ENCODE assay signal across 1 cellular context in the genomic region with DNA sequence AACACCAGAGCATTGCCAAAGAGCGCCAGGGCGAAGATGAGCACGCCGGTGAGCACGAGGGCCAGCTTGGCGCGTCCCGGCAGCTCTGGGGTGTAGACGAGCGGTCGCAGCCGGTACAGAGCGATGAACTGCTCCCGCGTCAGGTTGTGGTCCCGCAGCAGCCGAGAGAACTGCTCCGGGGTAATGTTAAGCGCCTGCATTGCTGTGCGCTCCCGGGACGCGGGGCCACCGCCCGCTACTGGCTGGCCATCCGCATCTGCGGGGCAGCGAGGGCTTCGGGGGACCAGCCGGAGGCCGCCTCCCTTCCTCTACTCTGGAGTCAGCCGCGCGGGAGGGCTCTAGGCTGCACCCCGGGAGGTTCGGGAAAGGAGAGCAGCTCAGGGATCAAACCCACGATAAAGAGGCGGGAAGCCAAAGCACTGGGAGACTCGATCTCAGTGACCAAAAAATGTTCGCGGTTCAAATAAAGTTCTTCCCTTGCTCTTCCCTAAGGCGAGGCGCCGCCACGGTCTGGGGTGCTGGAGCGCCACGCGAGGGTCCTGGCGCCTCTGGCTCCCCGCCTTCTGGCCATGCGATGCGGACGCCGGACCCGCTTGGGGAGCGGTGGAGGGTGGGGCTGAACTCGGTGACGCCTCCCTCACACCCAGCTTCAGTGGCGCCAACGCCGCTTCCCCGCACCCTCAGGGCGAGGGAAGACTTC.
TF ChIP-seq lines count a peak whose summit lies in the region.

A gene (minus strand): TSS at position 571 of the 700 bp plus-strand sequence. CDS start 371 bp downstream, at position 200.

TF ChIP-seq in IMR-90, 13 proteins besides CTCF, POLR2A, EP300 and RAD21:
- no peak for TF ChIP-seq MAZ (IDR thresholded peaks at IDR 0.05; ENCODE audit: borderline replicate concordance, low read depth, low read length)
- TF ChIP-seq FOS (IDR thresholded peaks at IDR 0.05; ENCODE audit: low read depth, low read length) = no peak
- no peak for TF ChIP-seq CHD1 (IDR thresholded peaks at IDR 0.05; ENCODE audit: low read depth, low read length)
- no peak for TF ChIP-seq NFE2L2 (IDR thresholded peaks at IDR 0.05; ENCODE audit: low read depth, low read length)
- no peak for TF ChIP-seq BHLHE40 (IDR thresholded peaks at IDR 0.05; ENCODE audit: low read depth, low read length)
- TF ChIP-seq, protein P1, sequence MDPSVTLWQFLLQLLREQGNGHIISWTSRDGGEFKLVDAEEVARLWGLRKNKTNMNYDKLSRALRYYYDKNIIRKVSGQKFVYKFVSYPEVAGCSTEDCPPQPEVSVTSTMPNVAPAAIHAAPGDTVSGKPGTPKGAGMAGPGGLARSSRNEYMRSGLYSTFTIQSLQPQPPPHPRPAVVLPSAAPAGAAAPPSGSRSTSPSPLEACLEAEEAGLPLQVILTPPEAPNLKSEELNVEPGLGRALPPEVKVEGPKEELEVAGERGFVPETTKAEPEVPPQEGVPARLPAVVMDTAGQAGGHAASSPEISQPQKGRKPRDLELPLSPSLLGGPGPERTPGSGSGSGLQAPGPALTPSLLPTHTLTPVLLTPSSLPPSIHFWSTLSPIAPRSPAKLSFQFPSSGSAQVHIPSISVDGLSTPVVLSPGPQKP (IDR thresholded peaks at IDR 0.05; ENCODE audit: borderline replicate concordance, low read depth, low read length) = no peak
- TF ChIP-seq, protein P2, sequence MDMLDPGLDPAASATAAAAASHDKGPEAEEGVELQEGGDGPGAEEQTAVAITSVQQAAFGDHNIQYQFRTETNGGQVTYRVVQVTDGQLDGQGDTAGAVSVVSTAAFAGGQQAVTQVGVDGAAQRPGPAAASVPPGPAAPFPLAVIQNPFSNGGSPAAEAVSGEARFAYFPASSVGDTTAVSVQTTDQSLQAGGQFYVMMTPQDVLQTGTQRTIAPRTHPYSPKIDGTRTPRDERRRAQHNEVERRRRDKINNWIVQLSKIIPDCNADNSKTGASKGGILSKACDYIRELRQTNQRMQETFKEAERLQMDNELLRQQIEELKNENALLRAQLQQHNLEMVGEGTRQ (IDR thresholded peaks at IDR 0.05; ENCODE audit: low read depth, low read length) = no peak
- no peak for TF ChIP-seq RCOR1 (IDR thresholded peaks at IDR 0.05; ENCODE audit: insufficient replicate concordance, low read length)
- no peak for TF ChIP-seq SMC3 (IDR thresholded peaks at IDR 0.05; ENCODE audit: low read depth, low read length)
- TF ChIP-seq MAFK (IDR thresholded peaks at IDR 0.05; ENCODE audit: low read depth, low read length) = no peak
